ENCODE assay signal across 12 cellular contexts in genomic region chr17:28484296-28484695, GRCh38.
DNase-seq lines count a peak whose midpoint lies in the region; ATAC-seq lines count a peak whose summit lies in the region.
"Had no signal": no experiment of that assay in that cellular context is flagged by ENCODE, and none has a peak within 500 bp of the region (broad histone marks: within the 10 kb centered on the region; RNA-seq: fewer than 3 reads in every experiment).

No MANE protein-coding gene starts in this region.

- in situ Hi-C loops in KBM-7 (cut with MboI; ENCODE audit: low pct_unique_long_range_greater_than_20kb, low sequenced_read_pairs), result no loop called here

- peak; percentile 81 for ATAC-seq in GM18909 (IDR thresholded peaks at IDR 0.05; ENCODE audit: poor library complexity, unreplicated experiment)
- ATAC-seq in HG02759 (IDR thresholded peaks at IDR 0.05; ENCODE audit: unreplicated experiment), result peak; percentile 83
- no peak for ATAC-seq in GM18517 (IDR thresholded peaks at IDR 0.05; ENCODE audit: unreplicated experiment)
- ATAC-seq: naive thymus-derived CD8-positive, alpha-beta T cell; stimulated activated naive CD8-positive, alpha-beta T cell treated with anti-CD3 and anti-CD28 coated beads, Interleukin-15, amount 100 ng/mL, for 72 hours had no signal

- DNase-seq in GDM1 (lab: John Stamatoyannopoulos, UW) (peak; percentile 48), KBM-7 (peak; percentile 39), NCI-H446 treated with DMSO at 0.1 percent for 48 hours (lab: John Stamatoyannopoulos, UW) (no peak), DMS53 treated with DMSO at 0.1 percent for 48 hours (lab: John Stamatoyannopoulos, UW; ENCODE audit: unreplicated experiment) (no peak), iPS-NIHi7 (ENCODE audit: extremely low spot score) (no peak)
- DNase-seq: activated CD4-positive, alpha-beta T cell treated with anti-CD3 and anti-CD28 coated beads for 4 hours; NCI-H1417 treated with DMSO at 0.1 percent for 48 hours; stimulated activated naive CD8-positive, alpha-beta T cell treated with anti-CD3 and anti-CD28 coated beads, Interleukin-15, amount 100 ng/mL, for 72 hours had no signal

Comparison
In these comparisons a context has a peak if more than half of its experiments do, and no peak if none do; other contexts are left out.
1. DNase-seq: peak in GDM1 (single experiment) and KBM-7 (single experiment); none in NCI-H446 treated with DMSO at 0.1 percent for 48 hours (single experiment), DMS53 treated with DMSO at 0.1 percent for 48 hours (single experiment) and iPS-NIHi7 (single experiment).